Comparison of ENCODE assay signal across 8 cellular contexts in genomic region chr10:97401455-97401919, GRCh38. TPM values are rescaled to one million over a fixed set of nuclear protein-coding genes. Genes with fewer than 3 reads are reported as not detected.
DNase-seq lines count a peak whose midpoint lies in the region; ATAC-seq and TF ChIP-seq lines count a peak whose summit lies in the region.

No MANE protein-coding gene starts in this region.

- no peaks in the 10 kb centered on the region for H3K27me3 Mint-ChIP-seq in activated CD4-positive, alpha-beta T cell treated with anti-CD3 and anti-CD28 coated beads, Interleukin-2, amount 10 ng/mL, durations not matched to agents 7 days and 5 days
- H3K27me3 Mint-ChIP-seq in activated naive CD8-positive, alpha-beta T cell treated with anti-CD3 and anti-CD28 coated beads, Interleukin-2, amount 50 U/mL, for 24 hours = no peaks in the 10 kb centered on the region

- H3K4me1 Mint-ChIP-seq in activated CD4-positive, alpha-beta T cell treated with anti-CD3 and anti-CD28 coated beads, Interleukin-2, amount 10 ng/mL, durations not matched to agents 7 days and 5 days = peaks cover 16% of the 10 kb centered on the region
- peaks cover 17% of the 10 kb centered on the region for H3K4me1 Mint-ChIP-seq in activated naive CD8-positive, alpha-beta T cell treated with anti-CD3 and anti-CD28 coated beads, Interleukin-2, amount 50 U/mL, for 24 hours

- H3K36me3 ChIP-seq in left lung (peaks cover 0 to 23% of the 10 kb centered on the region in 2 donors), thoracic aorta (no peaks in the 10 kb centered on the region)

- peak overlapping the region; percentile 78 to 91 for H3K27ac ChIP-seq in left lung
- H3K27ac ChIP-seq in thoracic aorta = peak overlapping the region; percentile 77 to 79

- no peaks in the 10 kb centered on the region for H3K9me3 Mint-ChIP-seq in activated CD4-positive, alpha-beta T cell treated with anti-CD3 and anti-CD28 coated beads, Interleukin-2, amount 10 ng/mL, durations not matched to agents 7 days and 5 days
- H3K9me3 Mint-ChIP-seq in activated naive CD8-positive, alpha-beta T cell treated with anti-CD3 and anti-CD28 coated beads, Interleukin-2, amount 50 U/mL, for 24 hours = no peaks in the 10 kb centered on the region

- no peaks in the 10 kb centered on the region for H3K36me3 Mint-ChIP-seq in activated CD4-positive, alpha-beta T cell treated with anti-CD3 and anti-CD28 coated beads, Interleukin-2, amount 10 ng/mL, durations not matched to agents 7 days and 5 days (ENCODE audit: low read depth)
- peaks cover 9% of the 10 kb centered on the region for H3K36me3 Mint-ChIP-seq in activated naive CD8-positive, alpha-beta T cell treated with anti-CD3 and anti-CD28 coated beads, Interleukin-2, amount 50 U/mL, for 24 hours (ENCODE audit: low read depth)

- peak overlapping the region; percentile 93 for H3K27ac Mint-ChIP-seq in activated CD4-positive, alpha-beta T cell treated with anti-CD3 and anti-CD28 coated beads, Interleukin-2, amount 10 ng/mL, durations not matched to agents 7 days and 5 days
- peak overlapping the region; percentile 83 for H3K27ac Mint-ChIP-seq in activated naive CD8-positive, alpha-beta T cell treated with anti-CD3 and anti-CD28 coated beads, Interleukin-2, amount 50 U/mL, for 24 hours

- H3K4me3 Mint-ChIP-seq in activated CD4-positive, alpha-beta T cell treated with anti-CD3 and anti-CD28 coated beads, Interleukin-2, amount 10 ng/mL, durations not matched to agents 7 days and 5 days = peak overlapping the region; percentile 93
- peak overlapping the region; percentile 92 for H3K4me3 Mint-ChIP-seq in activated naive CD8-positive, alpha-beta T cell treated with anti-CD3 and anti-CD28 coated beads, Interleukin-2, amount 50 U/mL, for 24 hours

- no peak for TF ChIP-seq CTCF in left lung (IDR thresholded peaks at IDR 0.05)
- no peak for TF ChIP-seq CTCF in thoracic aorta (IDR thresholded peaks at IDR 0.05)
- TF ChIP-seq CTCF in GM20000 (IDR thresholded peaks at IDR 0.05; ENCODE audit: extremely low read depth, missing control alignments) = no peak

- POLR2A ChIA-PET in activated CD4-positive, alpha-beta T cell treated with anti-CD3 and anti-CD28 coated beads, Interleukin-2, amount 10 ng/mL, durations not matched to agents 7 days and 5 days (lab: Charles Lee) = interaction anchor here (0.6 to 1.2 kb wide), 4 partner anchors 11 to 76 kb away, joined by 4 to 6 read pairs (median 4); no protein-coding TSS in a partner anchor

- DNase-seq in activated CD4-positive, alpha-beta T cell treated with anti-CD3 and anti-CD28 coated beads, Interleukin-2, amount 10 ng/mL, durations not matched to agents 7 days and 5 days = no peak
- DNase-seq in activated CD4-positive, alpha-beta T cell treated with anti-CD3 and anti-CD28 coated beads for 48 hours = no peak
- no peak for DNase-seq in activated naive CD8-positive, alpha-beta T cell treated with anti-CD3 and anti-CD28 coated beads, Interleukin-2, amount 50 U/mL, for 24 hours
- DNase-seq in left lung (no peak), thoracic aorta (ENCODE audit: low spot score) (no peak), GM20000 (ENCODE audit: low spot score) (no peak), NOMO-1 (lab: John Stamatoyannopoulos, UW; ENCODE audit: unreplicated experiment in 2 of 2) (no peak)

- no peaks in the 10 kb centered on the region for H3K27me3 ChIP-seq in left lung
- no peaks in the 10 kb centered on the region for H3K27me3 ChIP-seq in thoracic aorta (replicated peaks; ENCODE audit: insufficient read depth)

- intact Hi-C loops in left lung (cut with DNase I) = no loop called here

- H3K4me3 ChIP-seq in left lung (peak overlapping the region; percentile 72 to 86), thoracic aorta (peak overlapping the region; percentile 93)

- no peaks in the 10 kb centered on the region for H3K9me3 ChIP-seq in left lung
- H3K9me3 ChIP-seq in thoracic aorta = no peaks in the 10 kb centered on the region

- peaks cover 3 to 45% of the 10 kb centered on the region in 2 donors for H3K4me1 ChIP-seq in left lung
- peaks cover 7 to 10% of the 10 kb centered on the region in 2 donors for H3K4me1 ChIP-seq in thoracic aorta (ENCODE audit: control insufficient read depth in 1 of 2, low read depth in 2 of 2)

- ATAC-seq in activated naive CD8-positive, alpha-beta T cell treated with anti-CD3 and anti-CD28 coated beads, Interleukin-2, amount 50 U/mL, for 24 hours = no peak
- ATAC-seq in left lung (no peak), thoracic aorta (ENCODE audit: insufficient number of reproducible peaks, low FRiP score, low read depth) (no peak), GM18858 (IDR thresholded peaks at IDR 0.05; ENCODE audit: unreplicated experiment) (no peak)

- CTCF ChIA-PET in activated CD4-positive, alpha-beta T cell treated with anti-CD3 and anti-CD28 coated beads, Interleukin-2, amount 10 ng/mL, durations not matched to agents 7 days and 5 days (lab: Charles Lee) = interaction anchor here (0.9 to 2.0 kb wide), 10 partner anchors 8 to 82 kb away, joined by 3 to 10 read pairs (median 4); partner anchors contain the start of gene FRAT1

RNA-seq across cellular contexts. Expression of gene RRP12, which starts 0.3 kb away (rescaled TPM):
- total RNA-seq in activated CD4-positive, alpha-beta T cell treated with anti-CD3 and anti-CD28 coated beads, Interleukin-2, amount 10 ng/mL, durations not matched to agents 7 days and 5 days = 10 to 100 TPM; 20.1 to 21.6 TPM
- 10 to 100 TPM; 21.2 to 40.4 TPM for total RNA-seq in left lung
- total RNA-seq in thoracic aorta = 10 to 100 TPM; 17.7 to 29.3 TPM

RNA-seq across cellular contexts. Expression of gene PGAM1, which starts 24.5 kb away (rescaled TPM):
- 100 to 1,000 TPM; 380 to 406 TPM for total RNA-seq in activated CD4-positive, alpha-beta T cell treated with anti-CD3 and anti-CD28 coated beads, Interleukin-2, amount 10 ng/mL, durations not matched to agents 7 days and 5 days
- total RNA-seq in left lung = 100 to 1,000 TPM; 209 to 236 TPM
- 100 to 1,000 TPM; 199 to 231 TPM for total RNA-seq in thoracic aorta

RNA-seq across cellular contexts. Expression of gene EXOSC1, which starts 44.3 kb away (rescaled TPM):
- 10 to 100 TPM; 45.5 to 50.0 TPM for total RNA-seq in activated CD4-positive, alpha-beta T cell treated with anti-CD3 and anti-CD28 coated beads, Interleukin-2, amount 10 ng/mL, durations not matched to agents 7 days and 5 days
- total RNA-seq in left lung (10 to 100 TPM; 27.2 to 30.4 TPM), thoracic aorta (10 to 100 TPM; 23.4 to 38.0 TPM)

RNA-seq across cellular contexts. Expression of gene ZDHHC16, which starts 44.5 kb away (rescaled TPM):
- total RNA-seq in activated CD4-positive, alpha-beta T cell treated with anti-CD3 and anti-CD28 coated beads, Interleukin-2, amount 10 ng/mL, durations not matched to agents 7 days and 5 days = 10 to 100 TPM; 38.5 to 39.3 TPM
- total RNA-seq in left lung = 10 to 100 TPM; 61.5 to 65.2 TPM
- 10 to 100 TPM; 23.4 to 31.7 TPM for total RNA-seq in thoracic aorta
